ENCODE assay signal across 1 cellular context in genomic region chr19:49590071-49590970, GRCh38.
TF ChIP-seq lines count a peak whose summit lies in the region.

No MANE protein-coding gene starts in this region.

TF ChIP-seq in K562, 482 proteins besides CTCF, POLR2A, EP300 and RAD21 (continued from another document and continues in another):
- 0 out of 2 replicates have a peak, but pooled peaks have one; percentile 48 for TF ChIP-seq ZBTB43 (CRISPR knock-in tag; IDR thresholded peaks at IDR 0.05)
- TF ChIP-seq RUNX1 (IDR thresholded peaks at IDR 0.05; ENCODE audit: low read depth), result no peak
- TF ChIP-seq HDAC8 (tag; IDR thresholded peaks at IDR 0.05), result no peak
- TF ChIP-seq TBP (optimal IDR thresholded peaks at IDR 0.05; ENCODE audit: low read depth, low read length), result peak; percentile 95
- no peak for TF ChIP-seq SP2 (IDR thresholded peaks at IDR 0.05; ENCODE audit: extremely low read depth, low read depth, low read length, poor library complexity, severe bottlenecking)
- no peak for TF ChIP-seq ZC3H4 (CRISPR knock-in tag; IDR thresholded peaks at IDR 0.05; ENCODE audit: borderline replicate concordance)
- no peak for TF ChIP-seq TSC22D4 (tag; IDR thresholded peaks at IDR 0.05)
- peak; percentile 72 for TF ChIP-seq ZBTB40 (IDR thresholded peaks at IDR 0.05)
- TF ChIP-seq ZBTB40 (CRISPR knock-in tag; IDR thresholded peaks at IDR 0.05), result no peak
- TF ChIP-seq ZNF778 (CRISPR knock-in tag; IDR thresholded peaks at IDR 0.05), result no peak
- TF ChIP-seq CSDE1 (IDR thresholded peaks at IDR 0.05), result no peak
- no peak for TF ChIP-seq ZSCAN32 (CRISPR knock-in tag; IDR thresholded peaks at IDR 0.05)
- no peak for TF ChIP-seq ILK (tag; IDR thresholded peaks at IDR 0.05; ENCODE audit: borderline replicate concordance, low read depth)
- no peak for TF ChIP-seq PPARD (CRISPR knock-in tag; IDR thresholded peaks at IDR 0.05)
- TF ChIP-seq ZFPM2 (CRISPR knock-in tag; IDR thresholded peaks at IDR 0.05), result 0 out of 2 replicates have a peak, but pooled peaks have one; percentile 21
- no peak for TF ChIP-seq SOX6 (IDR thresholded peaks at IDR 0.05)
- TF ChIP-seq ZNF655 (CRISPR knock-in tag; IDR thresholded peaks at IDR 0.05), result no peak
- no peak for TF ChIP-seq ZBTB2 (IDR thresholded peaks at IDR 0.05)
- TF ChIP-seq ZNF384 (IDR thresholded peaks at IDR 0.05; ENCODE audit: low read depth, low read length), result peak; percentile 54; the same call in 1 of the 2 replicates
- no peak for TF ChIP-seq BACH1 (tag; IDR thresholded peaks at IDR 0.05)
- TF ChIP-seq HINFP (tag; conservative IDR thresholded peaks at IDR 0.05; ENCODE audit: low read depth), result no peak
- peak in 2 of 3 experiments; percentile 4 to 8 for TF ChIP-seq YY1 (IDR thresholded peaks at IDR 0.05; ENCODE audit: borderline replicate concordance in 1 of 3, control insufficient read depth in 1 of 3, extremely low read depth in 1 of 3, insufficient read depth in 3 of 3, insufficient read length in 1 of 3, insufficient replicate concordance in 2 of 3, low read depth in 1 of 3, low read length in 2 of 3)
- TF ChIP-seq CTCFL (IDR thresholded peaks at IDR 0.05; ENCODE audit: borderline replicate concordance, insufficient read depth, low read depth, low read length, poor library complexity, severe bottlenecking), result no peak
- TF ChIP-seq MTA2 (IDR thresholded peaks at IDR 0.05; ENCODE audit: low read depth), result no peak
- peak; percentile 86 for TF ChIP-seq PHF8 (IDR thresholded peaks at IDR 0.05; ENCODE audit: borderline replicate concordance, low read length)
- TF ChIP-seq TAF1 (IDR thresholded peaks at IDR 0.05; ENCODE audit: control insufficient read depth, extremely low read depth, insufficient read depth, low read length, severe bottlenecking), result peak; percentile 87
- TF ChIP-seq RREB1 (CRISPR knock-in tag; IDR thresholded peaks at IDR 0.05), result no peak
- TF ChIP-seq ZBED1 (IDR thresholded peaks at IDR 0.05), result no peak; the same call in 1 of the 2 replicates
- TF ChIP-seq PTTG1 (tag; IDR thresholded peaks at IDR 0.05; ENCODE audit: low read depth), result no peak
- TF ChIP-seq MYNN (IDR thresholded peaks at IDR 0.05), result 0 out of 2 replicates have a peak, but pooled peaks have one; percentile 5
- no peak for TF ChIP-seq MYNN (CRISPR knock-in tag; IDR thresholded peaks at IDR 0.05)
